Comparison of ENCODE assay signal across 16 cellular contexts in genomic region chrX:152917969-152918579, GRCh38.
"Had no signal": no experiment of that assay in that cellular context is flagged by ENCODE, and none has a peak within 500 bp of the region (broad histone marks: within the 10 kb centered on the region; RNA-seq: fewer than 3 reads in every experiment).

No MANE protein-coding gene starts in this region.

- H3K9me3 ChIP-seq: heart right ventricle, left lung, stomach, uterus had no signal

- H3K27ac ChIP-seq: brain microvascular endothelial cell, foreskin keratinocyte, stomach, uterus had no signal

- DNase-seq: activated CD4-positive, alpha-beta memory T cell treated with anti-CD3 and anti-CD28 coated beads, Interleukin-2, amount 10 ng/mL, durations not matched to agents 7 days and 5 days; activated CD4-positive, alpha-beta T cell treated with anti-CD3 and anti-CD28 coated beads for 1 hour; activated gamma-delta T cell; activated naive CD8-positive, alpha-beta T cell treated with anti-CD3 and anti-CD28 coated beads for 36 hours; activated T-cell treated with anti-CD3 and anti-CD28 coated beads, Interleukin-2, amount 50 U/mL, for 48 hours; brain microvascular endothelial cell; foreskin keratinocyte; heart right ventricle; left lung; mesenchymal stem cell; stimulated activated CD4-positive, alpha-beta T cell treated with anti-CD3 and anti-CD28 coated beads, Interleukin-4, amount 100 ng/mL, for 4 hours; stomach; T-helper 2 cell; uterus had no signal

- H3K4me3 ChIP-seq: stomach, uterus had no signal

- H3K4me1 ChIP-seq: foreskin keratinocyte, heart right ventricle, left lung, uterus had no signal

- FAIRE-seq: islet of Langerhans had no signal

- H3K27me3 ChIP-seq: brain microvascular endothelial cell, foreskin keratinocyte, left lung, stomach, uterus had no signal

- ATAC-seq: esophagus mucosa, foreskin keratinocyte, left lung had no signal

- H3K36me3 ChIP-seq: brain microvascular endothelial cell, heart right ventricle, left lung, stomach, uterus had no signal
